Comparison of ENCODE assay signal across 21 cellular contexts in genomic region chr14:101507306-101508150, GRCh38. TPM values are rescaled to one million over a fixed set of nuclear protein-coding genes. Genes with fewer than 3 reads are reported as not detected.
A peak's percentile ranks its signal among the peaks of the same experiment; 100 is the strongest.
DNase-seq lines count a peak whose midpoint lies in the region; ATAC-seq, FAIRE-seq and TF ChIP-seq lines count a peak whose summit lies in the region.
"Had no signal": no experiment of that assay in that cellular context is flagged by ENCODE, and none has a peak within 500 bp of the region (broad histone marks: within the 10 kb centered on the region; RNA-seq: fewer than 3 reads in every experiment).

No MANE protein-coding gene starts in this region.

- H3K27me3 Mint-ChIP-seq in natural killer cell treated with Interleukin-12 subunit alpha and Interleukin-12 subunit beta and Interleukin-15 and Interleukin-18, amount 100 ng/mL, for 72 hours, result peaks cover 0 to 2% of the 10 kb centered on the region in 2 donors
- H3K27me3 Mint-ChIP-seq in natural killer cell (ENCODE audit: low read depth in 2 of 2) (peaks cover 0 to 8% of the 10 kb centered on the region in 2 donors), endodermal cell (ENCODE audit: insufficient read depth) (peaks cover 6% of the 10 kb centered on the region)
- H3K27me3 Mint-ChIP-seq: activated CD4-positive, alpha-beta T cell treated with anti-CD3 and anti-CD28 coated beads, Interleukin-2, amount 10 ng/mL, durations not matched to agents 24 days and 14 days had no signal

- TF ChIP-seq CTCF in natural killer cell (IDR thresholded peaks at IDR 0.05), result no peak
- TF ChIP-seq CTCF in endodermal cell (conservative IDR thresholded peaks at IDR 0.05), result no peak
- no peak for TF ChIP-seq CTCF in pancreas (IDR thresholded peaks at IDR 0.05)
- no peak for TF ChIP-seq CTCF in esophagus squamous epithelium (IDR thresholded peaks at IDR 0.05)

- no peaks in the 10 kb centered on the region for H3K36me3 Mint-ChIP-seq in natural killer cell treated with Interleukin-12 subunit alpha and Interleukin-12 subunit beta and Interleukin-15 and Interleukin-18, amount 100 ng/mL, for 72 hours
- H3K36me3 Mint-ChIP-seq in natural killer cell (no peaks in the 10 kb centered on the region), endodermal cell (ENCODE audit: low read depth) (no peaks in the 10 kb centered on the region)
- H3K36me3 Mint-ChIP-seq: mesothelial cell of epicardium had no signal

- peak; percentile 38 for DNase-seq in natural killer cell treated with Interleukin-12 subunit alpha and Interleukin-12 subunit beta and Interleukin-15 and Interleukin-18, amount 100 ng/mL, for 72 hours (ENCODE audit: low spot score)
- no peak for DNase-seq in natural killer cell
- peak; percentile 22 for DNase-seq in endodermal cell
- DNase-seq in pancreas, result peak in 4 of 6 donors; percentile 8 to 34 (median 21)
- DNase-seq in aorta, result peak; percentile 44 to 50
- DNase-seq in esophagus squamous epithelium (lab: John Stamatoyannopoulos, UW), result no peak
- no peak for DNase-seq in cerebellum (ENCODE audit: low spot score)
- DNase-seq: activated CD4-positive, alpha-beta T cell treated with anti-CD3 and anti-CD28 coated beads, Interleukin-2, amount 10 ng/mL, durations not matched to agents 24 days and 14 days; COR-L47; hippocampal formation; islet precursor cell; KG1; MV-4-11; NCI-H187; NCI-H510A treated with DMSO at 0.1 percent for 48 hours had no signal

- no peaks in the 10 kb centered on the region for H3K4me1 Mint-ChIP-seq in natural killer cell treated with Interleukin-12 subunit alpha and Interleukin-12 subunit beta and Interleukin-15 and Interleukin-18, amount 100 ng/mL, for 72 hours (ENCODE audit: low read depth in 2 of 2)
- peaks cover 0 to 4% of the 10 kb centered on the region in 2 donors for H3K4me1 Mint-ChIP-seq in natural killer cell
- H3K4me1 Mint-ChIP-seq in endodermal cell, result no peaks in the 10 kb centered on the region
- H3K4me1 Mint-ChIP-seq: activated CD4-positive, alpha-beta T cell treated with anti-CD3 and anti-CD28 coated beads, Interleukin-2, amount 10 ng/mL, durations not matched to agents 24 days and 14 days; mesothelial cell of epicardium had no signal

- H3K4me1 ChIP-seq in endodermal cell (ENCODE audit: control insufficient read depth, insufficient read depth, low read length) (no peaks in the 10 kb centered on the region), pancreas (no peaks in the 10 kb centered on the region), aorta (ENCODE audit: control insufficient read depth in 1 of 2, insufficient read depth in 2 of 2, low read length in 2 of 2) (no peaks in the 10 kb centered on the region), esophagus squamous epithelium (peaks cover 0 to 10% (median 0%) of the 10 kb centered on the region in 3 donors)

- H3K27ac ChIP-seq in endodermal cell (ENCODE audit: low read depth, low read length), result no peak overlapping the region
- H3K27ac ChIP-seq in pancreas, result no peak overlapping the region
- no peak overlapping the region for H3K27ac ChIP-seq in aorta (ENCODE audit: low read depth in 1 of 2, low read length in 2 of 2)
- peak overlapping the region in 1 of 4 donors; percentile 36 for H3K27ac ChIP-seq in esophagus squamous epithelium
- H3K27ac ChIP-seq: thoracic aorta had no signal

- no peaks in the 10 kb centered on the region for H3K27me3 ChIP-seq in endodermal cell (ENCODE audit: control insufficient read depth, insufficient read depth, low read length, poor library complexity, severe bottlenecking)
- H3K27me3 ChIP-seq in pancreas, result no peaks in the 10 kb centered on the region
- H3K27me3 ChIP-seq in aorta (ENCODE audit: control insufficient read depth in 1 of 2, insufficient read depth in 2 of 2, low read length in 1 of 2), result no peaks in the 10 kb centered on the region
- H3K27me3 ChIP-seq in esophagus squamous epithelium, result no peaks in the 10 kb centered on the region

- 91 to 96% methylated on average over 13 to 18 of the region's 18 CpGs for WGBS in endodermal cell (ENCODE audit: insufficient coverage in 1 of 2, insufficient read length in 1 of 2), 2 experiments
- 80 to 83% methylated on average over 18 of the region's 18 CpGs for WGBS in pancreas, 2 donors
- WGBS in aorta, 2 donors, result 75 to 76% methylated on average over 18 of the region's 18 CpGs
- 84 to 95% methylated on average over 5 to 13 of the region's 18 CpGs for WGBS in esophagus squamous epithelium, 2 donors

- H3K4me3 ChIP-seq in endodermal cell (ENCODE audit: low read length) (no peak overlapping the region), pancreas (no peak overlapping the region), aorta (ENCODE audit: low read length in 2 of 2) (no peak overlapping the region), esophagus squamous epithelium (no peak overlapping the region)
- H3K4me3 ChIP-seq: thoracic aorta had no signal

- no peak overlapping the region for H3K27ac Mint-ChIP-seq in natural killer cell treated with Interleukin-12 subunit alpha and Interleukin-12 subunit beta and Interleukin-15 and Interleukin-18, amount 100 ng/mL, for 72 hours
- H3K27ac Mint-ChIP-seq in natural killer cell (no peak overlapping the region), endodermal cell (no peak overlapping the region)
- H3K27ac Mint-ChIP-seq: activated CD4-positive, alpha-beta T cell treated with anti-CD3 and anti-CD28 coated beads, Interleukin-2, amount 10 ng/mL, durations not matched to agents 24 days and 14 days; activated T-helper 2 cell treated with anti-CD3 and anti-CD28 coated beads, Interferon-gamma antibody, Interleukin-2, Interleukin-4, amounts not matched to agents 10 μg/mL and 5 μg/mL and 100 μg/mL, durations not matched to agents 14 hours and 24 hours and 36 hours; mesothelial cell of epicardium had no signal

- no peak overlapping the region for H3K4me3 Mint-ChIP-seq in natural killer cell treated with Interleukin-12 subunit alpha and Interleukin-12 subunit beta and Interleukin-15 and Interleukin-18, amount 100 ng/mL, for 72 hours
- H3K4me3 Mint-ChIP-seq in natural killer cell, result no peak overlapping the region
- no peak overlapping the region for H3K4me3 Mint-ChIP-seq in endodermal cell
- H3K4me3 Mint-ChIP-seq: activated CD4-positive, alpha-beta T cell treated with anti-CD3 and anti-CD28 coated beads, Interleukin-2, amount 10 ng/mL, durations not matched to agents 24 days and 14 days; mesothelial cell of epicardium had no signal

- H3K36me3 ChIP-seq in endodermal cell (ENCODE audit: control insufficient read depth, insufficient read depth, low read length), result no peaks in the 10 kb centered on the region
- no peaks in the 10 kb centered on the region for H3K36me3 ChIP-seq in pancreas
- H3K36me3 ChIP-seq in aorta (ENCODE audit: control insufficient read depth in 1 of 2, insufficient read depth in 2 of 2, low read length in 1 of 2), result no peaks in the 10 kb centered on the region
- H3K36me3 ChIP-seq in esophagus squamous epithelium, result no peaks in the 10 kb centered on the region
- H3K36me3 ChIP-seq: thoracic aorta had no signal

- intact Hi-C loops in natural killer cell (cut with micrococcal nuclease), result no loop called here
- intact Hi-C loops in pancreas (cut with DNase I), result no loop called here
- intact Hi-C loops in aorta (cut with DNase I), result no loop called here
- intact Hi-C loops in esophagus squamous epithelium (cut with DNase I), result no loop called here

- no peak for FAIRE-seq in pancreas (lab: Jason Lieb, UNC)
- FAIRE-seq: endometrium, TTC549 had no signal

- H3K9me3 Mint-ChIP-seq in natural killer cell treated with Interleukin-12 subunit alpha and Interleukin-12 subunit beta and Interleukin-15 and Interleukin-18, amount 100 ng/mL, for 72 hours, result no peaks in the 10 kb centered on the region
- H3K9me3 Mint-ChIP-seq in natural killer cell (no peaks in the 10 kb centered on the region), endodermal cell (peaks cover 4% of the 10 kb centered on the region)
- H3K9me3 Mint-ChIP-seq: activated CD4-positive, alpha-beta T cell treated with anti-CD3 and anti-CD28 coated beads, Interleukin-2, amount 10 ng/mL, durations not matched to agents 24 days and 14 days; activated T-helper 2 cell treated with anti-CD3 and anti-CD28 coated beads, Interferon-gamma antibody, Interleukin-2, Interleukin-4, amounts not matched to agents 10 μg/mL and 5 μg/mL and 100 μg/mL, durations not matched to agents 14 hours and 24 hours and 36 hours; mesothelial cell of epicardium had no signal

- ATAC-seq in natural killer cell treated with Interleukin-12 subunit alpha and Interleukin-12 subunit beta and Interleukin-15 and Interleukin-18, amount 100 ng/mL, for 72 hours, result no peak
- ATAC-seq in natural killer cell (no peak), pancreas (no peak), aorta (ENCODE audit: low FRiP score) (no peak), HG03159 (IDR thresholded peaks at IDR 0.05; ENCODE audit: unreplicated experiment) (no peak)

- no peak overlapping the region for H3K9ac ChIP-seq in endodermal cell (ENCODE audit: extremely low read depth, low read length, poor library complexity, severe bottlenecking)

- no peak for TF ChIP-seq POLR2A in esophagus squamous epithelium (IDR thresholded peaks at IDR 0.05)

- no peaks in the 10 kb centered on the region for H3K9me3 ChIP-seq in endodermal cell (ENCODE audit: control insufficient read depth, low read length)
- no peaks in the 10 kb centered on the region for H3K9me3 ChIP-seq in pancreas
- H3K9me3 ChIP-seq in aorta (ENCODE audit: control insufficient read depth, low read length), result no peaks in the 10 kb centered on the region
- H3K9me3 ChIP-seq in esophagus squamous epithelium, result peaks cover 0 to 11% (median 0%) of the 10 kb centered on the region in 3 donors
- H3K9me3 ChIP-seq: thoracic aorta had no signal

RNA-seq across cellular contexts. Expression of gene DIO3, which starts 53.8 kb away (rescaled TPM):
- total RNA-seq in natural killer cell treated with Interleukin-12 subunit alpha and Interleukin-12 subunit beta and Interleukin-15 and Interleukin-18, amount 100 ng/mL, for 72 hours, result not detected
- total RNA-seq in natural killer cell (not detected), endodermal cell (10 to 100 TPM; 24.2 to 60.5 TPM), pancreas (1 to 10 TPM in 2 of 6 donors, under 1 TPM in 4; 0.12 to 2.1 (median 0.75) TPM), aorta (1 to 10 TPM; 3.9 to 5.8 TPM), esophagus squamous epithelium (1 to 10 TPM in 1 of 4 donors, under 1 TPM in 3; 0.18 to 4.0 (median 0.53) TPM), cerebellum (6.1 TPM)
- polyA plus RNA-seq in endodermal cell (2013, experiment 1 of 2), result 27.3 TPM
- 37.6 TPM for polyA plus RNA-seq in endodermal cell (2013, experiment 2 of 2)
- polyA plus RNA-seq in pancreas (under 1 TPM; 0.82 to 0.95 TPM), aorta (under 1 TPM; 0.05 to 0.13 TPM)
- total RNA-seq: activated CD4-positive, alpha-beta T cell treated with anti-CD3 and anti-CD28 coated beads, Interleukin-2, amount 10 ng/mL, durations not matched to agents 24 days and 14 days; activated T-helper 2 cell treated with anti-CD3 and anti-CD28 coated beads, Interferon-gamma antibody, Interleukin-2, Interleukin-4, amounts not matched to agents 10 μg/mL and 5 μg/mL and 100 μg/mL, durations not matched to agents 14 hours and 24 hours and 36 hours had no signal

Comparison
In these comparisons a context has a peak if more than half of its experiments do, and no peak if none do; other contexts are left out.
1. DNase-seq: peak in natural killer cell treated with Interleukin-12 subunit alpha and Interleukin-12 subunit beta and Interleukin-15 and Interleukin-18, amount 100 ng/mL, for 72 hours (single experiment), endodermal cell (single experiment), pancreas (4 of 6) and aorta (2 of 2); none in natural killer cell (single experiment), esophagus squamous epithelium (single experiment) and cerebellum (single experiment).